2 cellular contexts compared by ENCODE assay signal in genomic region chr3:142694225-142694624, GRCh38.
TF ChIP-seq lines count a peak whose summit lies in the region.

No MANE protein-coding gene starts in this region.

TF ChIP-seq in GM12891, 5 proteins besides CTCF, POLR2A, EP300 and RAD21 (continued from another document):
- TF ChIP-seq POLR2AphosphoS5 (IDR thresholded peaks at IDR 0.05; ENCODE audit: low read depth, low read length) = no peak

TF ChIP-seq in HepG2, 621 proteins besides CTCF, POLR2A, EP300 and RAD21 (continued from another document):
- no peak for TF ChIP-seq ZNF614 (CRISPR knock-in tag; IDR thresholded peaks at IDR 0.05; ENCODE audit: borderline replicate concordance)
- TF ChIP-seq CBX1 (IDR thresholded peaks at IDR 0.05; ENCODE audit: low read depth) = no peak
- no peak for TF ChIP-seq MNT (IDR thresholded peaks at IDR 0.05)
- TF ChIP-seq PRMT3 (CRISPR knock-in tag; IDR thresholded peaks at IDR 0.05; ENCODE audit: borderline replicate concordance, low read depth) = no peak
- TF ChIP-seq ZFYVE20 (CRISPR knock-in tag; IDR thresholded peaks at IDR 0.05; ENCODE audit: borderline replicate concordance, low read depth) = no peak
- no peak for TF ChIP-seq ZNF501 (CRISPR knock-in tag; IDR thresholded peaks at IDR 0.05)
TF ChIP-seq in HepG2: peak in this region for 0.
